ENCODE assay signal across 30 cellular contexts in genomic region chr19:15995536-15995935, GRCh38. TPM values are rescaled to one million over a fixed set of nuclear protein-coding genes. Genes with fewer than 3 reads are reported as not detected.
"Had no signal": no experiment of that assay in that cellular context is flagged by ENCODE, and none has a peak within 500 bp of the region (broad histone marks: within the 10 kb centered on the region; RNA-seq: fewer than 3 reads in every experiment).

No MANE protein-coding gene starts in this region.

- DNase-seq: activated CD4-positive, alpha-beta T cell treated with anti-CD3 and anti-CD28 coated beads for 48 hours; activated CD4-positive, alpha-beta T cell treated with anti-CD3 and anti-CD28 coated beads, Interleukin-2, amount 50 U/mL, for 4 hours; activated CD4-positive, CD25-positive, alpha-beta regulatory T cell treated with anti-CD3 and anti-CD28 coated beads, Interleukin-2, amount 50 U/mL, for 72 hours; activated CD8-positive, alpha-beta memory T cell treated with anti-CD3 and anti-CD28 coated beads, Interleukin-2, amount 50 U/mL, for 48 hours; activated CD8-positive, alpha-beta T cell treated with anti-CD3 and anti-CD28 coated beads, Interleukin-2, amount 10 ng/mL, durations not matched to agents 7 days and 5 days; activated naive CD4-positive, alpha-beta T cell treated with anti-CD3 and anti-CD28 coated beads, Interleukin-2, amount 50 U/mL, for 16 hours; activated naive CD8-positive, alpha-beta T cell treated with anti-CD3 and anti-CD28 coated beads, Interleukin-2, amount 10 ng/mL, durations not matched to agents 7 days and 5 days; activated T-cell treated with anti-CD3 and anti-CD28 coated beads, Interleukin-2, amount 50 U/mL, for 1 hour; Kasumi-1; KBM-7; NCI-H1048; NCI-H146; NCI-H187 treated with DMSO at 0.1 percent for 48 hours; NCI-H2081 treated with DMSO at 0.1 percent for 48 hours; NCI-H2171; NCI-H2227 treated with DMSO at 0.1 percent for 48 hours; NCI-H446 treated with DMSO at 0.1 percent for 48 hours; NCI-H524 treated with DMSO at 0.1 percent for 48 hours; NCI-H774; Peyer's patch; SHP77 treated with DMSO at 0.1 percent for 48 hours had no signal

- H3K9me3 Mint-ChIP-seq: central memory CD8-positive, alpha-beta T cell had no signal

- H3K4me3 ChIP-seq: adrenal gland, ascending aorta, body of pancreas, Peyer's patch had no signal

- H3K4me1 ChIP-seq: adrenal gland, Peyer's patch had no signal

- H3K9me3 ChIP-seq: adrenal gland, ascending aorta, body of pancreas had no signal

- H3K27ac Mint-ChIP-seq: activated CD8-positive, alpha-beta T cell treated with anti-CD3 and anti-CD28 coated beads, Interleukin-2, amount 10 ng/mL, durations not matched to agents 7 days and 5 days; activated naive CD8-positive, alpha-beta T cell treated with anti-CD3 and anti-CD28 coated beads, Interleukin-2, amount 10 ng/mL, durations not matched to agents 7 days and 5 days; T-helper 1 cell treated with Interleukin-12 subunit alpha and Interleukin-12 subunit beta and Interleukin-4 antibody, amounts not matched to agents 30 μg/mL and 1 μg/mL, for 36 hours; WTC11 had no signal

- H3K36me3 ChIP-seq: adrenal gland, ascending aorta, Peyer's patch had no signal

- H3K4me3 Mint-ChIP-seq: activated CD8-positive, alpha-beta T cell treated with anti-CD3 and anti-CD28 coated beads, Interleukin-2, amount 10 ng/mL, durations not matched to agents 7 days and 5 days; activated naive CD8-positive, alpha-beta T cell treated with anti-CD3 and anti-CD28 coated beads, Interleukin-2, amount 10 ng/mL, durations not matched to agents 7 days and 5 days; central memory CD8-positive, alpha-beta T cell; T-helper 1 cell treated with Interleukin-12 subunit alpha and Interleukin-12 subunit beta and Interleukin-4 antibody, amounts not matched to agents 30 μg/mL and 1 μg/mL, for 36 hours; WTC11 had no signal

- H3K36me3 Mint-ChIP-seq: activated naive CD8-positive, alpha-beta T cell treated with anti-CD3 and anti-CD28 coated beads, Interleukin-2, amount 10 ng/mL, durations not matched to agents 7 days and 5 days had no signal

- H3K4me1 Mint-ChIP-seq: central memory CD8-positive, alpha-beta T cell; WTC11 had no signal

- H3K27ac ChIP-seq: adrenal gland, ascending aorta, body of pancreas, Peyer's patch had no signal

- ATAC-seq: activated CD8-positive, alpha-beta T cell treated with anti-CD3 and anti-CD28 coated beads, Interleukin-2, amount 10 ng/mL, durations not matched to agents 7 days and 5 days; body of pancreas; WTC11 had no signal

RNA-seq across cellular contexts. Expression of gene OR10H4, which starts 46.7 kb away (rescaled TPM):
- total RNA-seq: activated CD8-positive, alpha-beta T cell treated with anti-CD3 and anti-CD28 coated beads, Interleukin-2, amount 10 ng/mL, durations not matched to agents 7 days and 5 days; activated naive CD8-positive, alpha-beta T cell treated with anti-CD3 and anti-CD28 coated beads, Interleukin-2, amount 10 ng/mL, durations not matched to agents 7 days and 5 days; adrenal gland; ascending aorta; body of pancreas; bronchial epithelial cell; M059J; Peyer's patch; SK-MEL-5; WTC11 had no signal
